In the genomic region with DNA sequence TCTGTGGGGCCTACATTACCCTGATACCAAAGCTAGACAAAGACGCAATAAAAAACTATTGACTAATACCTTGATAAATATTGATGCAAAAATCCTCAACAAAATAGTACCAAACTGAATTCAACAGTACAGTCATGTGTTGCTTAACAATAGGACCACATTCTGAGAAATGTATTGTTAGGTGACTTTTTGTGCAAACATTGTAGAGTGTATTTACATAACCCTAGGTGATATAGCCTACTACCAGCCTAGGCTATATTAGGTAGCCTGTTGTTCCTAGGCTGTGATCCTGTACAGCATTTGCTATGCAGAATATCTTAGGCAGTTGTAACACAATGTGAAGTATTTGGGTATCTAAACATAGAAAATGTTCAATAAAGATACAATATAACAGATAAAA, we compare ENCODE assay signal across 26 cellular contexts.
"Had no signal": no experiment of that assay in that cellular context is flagged by ENCODE, and none has a peak within 500 bp of the region (broad histone marks: within the 10 kb centered on the region; RNA-seq: fewer than 3 reads in every experiment).

No MANE protein-coding gene starts in this region.

- H3K4me3 ChIP-seq: right atrium auricular region, smooth muscle cell, stomach, thyroid gland, upper lobe of left lung had no signal

- H3K9me3 ChIP-seq: thyroid gland had no signal

- H3K4me1 ChIP-seq: parathyroid adenoma, thyroid gland, upper lobe of left lung had no signal

- ATAC-seq: activated CD8-positive, alpha-beta T cell treated with anti-CD3 and anti-CD28 coated beads for 36 hours; activated naive CD8-positive, alpha-beta T cell treated with anti-CD3 and anti-CD28 coated beads, Interleukin-2, amount 50 U/mL, for 24 hours; activated T-cell treated with anti-CD3 and anti-CD28 coated beads, Interleukin-2, amount 50 U/mL, for 4 hours; activated T-helper 17 cell treated with anti-CD3 and anti-CD28 coated beads, Interleukin-2, amount 50 U/mL, for 72 hours; esophagus mucosa; left cardiac atrium; naive thymus-derived CD4-positive, alpha-beta T cell; stimulated activated naive B cell treated with anti-CD40 and anti-IgM and Interleukin-4, amounts not matched to agents 10 μg/mL and 1 μg/mL and 100 μg/mL, for 72 hours had no signal

- H3K36me3 ChIP-seq: right atrium auricular region, thyroid gland had no signal

- H3K27ac ChIP-seq: parathyroid adenoma, right atrium auricular region, thyroid gland, upper lobe of left lung had no signal

- DNase-seq: activated B cell treated with CpG ODN at 0.5 μM for 24 hours; activated CD4-positive, alpha-beta T cell treated with anti-CD3 and anti-CD28 coated beads, Interleukin-2, amount 50 U/mL, for 1 hour; activated CD8-positive, alpha-beta T cell treated with anti-CD3 and anti-CD28 coated beads for 36 hours; activated gamma-delta T cell treated with Interleukin-2 at 50 U/mL for 16 hours; activated naive CD4-positive, alpha-beta T cell treated with anti-CD3 and anti-CD28 coated beads, Interleukin-2, amount 50 U/mL, for 16 hours; activated naive CD8-positive, alpha-beta T cell treated with anti-CD3 and anti-CD28 coated beads, Interleukin-2, amount 50 U/mL, for 24 hours; activated T-cell treated with anti-CD3 and anti-CD28 coated beads, Interleukin-2, amount 50 U/mL, for 4 hours; amygdala; caudate nucleus; endodermal cell; foreskin fibroblast; head of caudate nucleus; hippocampal formation; left cardiac atrium; naive thymus-derived CD4-positive, alpha-beta T cell; nucleus accumbens; stimulated activated CD4-positive, alpha-beta T cell treated with anti-CD3 and anti-CD28 coated beads, Interleukin-2, amount 100 ng/mL, for 24 hours; stimulated activated naive B cell treated with anti-CD40 and anti-IgM and Interleukin-4, amounts not matched to agents 10 μg/mL and 1 μg/mL and 100 μg/mL, for 72 hours; stomach; thyroid gland; upper lobe of left lung had no signal

- H3K27me3 ChIP-seq: right atrium auricular region, stomach, thyroid gland, upper lobe of left lung had no signal
